In the genomic region with DNA sequence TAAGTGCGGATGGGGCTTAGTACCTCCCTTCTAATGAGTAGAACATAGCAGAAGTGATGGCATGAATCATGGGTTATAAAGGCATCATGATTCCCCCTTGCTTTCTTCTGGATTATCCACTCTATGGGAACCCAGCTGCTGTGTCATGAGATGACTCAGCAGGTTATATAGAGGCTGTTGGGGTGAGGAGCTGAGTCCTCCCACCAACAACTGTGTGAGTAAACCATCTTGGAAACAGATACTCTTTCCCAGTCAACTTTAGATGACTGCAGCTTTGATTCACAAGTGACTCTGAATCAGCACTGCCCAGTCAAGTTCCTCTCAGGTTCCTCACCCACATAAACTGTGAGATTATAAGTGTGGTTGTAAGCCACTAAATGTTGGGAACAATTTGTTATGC, we compare ENCODE assay signal across 1 cellular context.
TF ChIP-seq lines count a peak whose summit lies in the region.

No MANE protein-coding gene starts in this region.

TF ChIP-seq in HCT116, 20 proteins besides CTCF, POLR2A, EP300 and RAD21 (continued from another document):
- TF ChIP-seq REST (IDR thresholded peaks at IDR 0.05; ENCODE audit: low read depth), result no peak
- TF ChIP-seq, protein P1, sequence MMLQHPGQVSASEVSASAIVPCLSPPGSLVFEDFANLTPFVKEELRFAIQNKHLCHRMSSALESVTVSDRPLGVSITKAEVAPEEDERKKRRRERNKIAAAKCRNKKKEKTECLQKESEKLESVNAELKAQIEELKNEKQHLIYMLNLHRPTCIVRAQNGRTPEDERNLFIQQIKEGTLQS (IDR thresholded peaks at IDR 0.05), result no peak
- TF ChIP-seq EGR1 (IDR thresholded peaks at IDR 0.05; ENCODE audit: low read depth), result no peak
- no peak for TF ChIP-seq SIN3A (IDR thresholded peaks at IDR 0.05; ENCODE audit: low read depth)
- TF ChIP-seq JUND (IDR thresholded peaks at IDR 0.05), result peak; percentile 47; the same call in 1 of the 2 replicates
- TF ChIP-seq TCF7L2 (IDR thresholded peaks at IDR 0.05; ENCODE audit: borderline replicate concordance, extremely low read depth, insufficient read depth, insufficient read length), result no peak
